Comparison of ENCODE assay signal across 8 cellular contexts in the genomic region with DNA sequence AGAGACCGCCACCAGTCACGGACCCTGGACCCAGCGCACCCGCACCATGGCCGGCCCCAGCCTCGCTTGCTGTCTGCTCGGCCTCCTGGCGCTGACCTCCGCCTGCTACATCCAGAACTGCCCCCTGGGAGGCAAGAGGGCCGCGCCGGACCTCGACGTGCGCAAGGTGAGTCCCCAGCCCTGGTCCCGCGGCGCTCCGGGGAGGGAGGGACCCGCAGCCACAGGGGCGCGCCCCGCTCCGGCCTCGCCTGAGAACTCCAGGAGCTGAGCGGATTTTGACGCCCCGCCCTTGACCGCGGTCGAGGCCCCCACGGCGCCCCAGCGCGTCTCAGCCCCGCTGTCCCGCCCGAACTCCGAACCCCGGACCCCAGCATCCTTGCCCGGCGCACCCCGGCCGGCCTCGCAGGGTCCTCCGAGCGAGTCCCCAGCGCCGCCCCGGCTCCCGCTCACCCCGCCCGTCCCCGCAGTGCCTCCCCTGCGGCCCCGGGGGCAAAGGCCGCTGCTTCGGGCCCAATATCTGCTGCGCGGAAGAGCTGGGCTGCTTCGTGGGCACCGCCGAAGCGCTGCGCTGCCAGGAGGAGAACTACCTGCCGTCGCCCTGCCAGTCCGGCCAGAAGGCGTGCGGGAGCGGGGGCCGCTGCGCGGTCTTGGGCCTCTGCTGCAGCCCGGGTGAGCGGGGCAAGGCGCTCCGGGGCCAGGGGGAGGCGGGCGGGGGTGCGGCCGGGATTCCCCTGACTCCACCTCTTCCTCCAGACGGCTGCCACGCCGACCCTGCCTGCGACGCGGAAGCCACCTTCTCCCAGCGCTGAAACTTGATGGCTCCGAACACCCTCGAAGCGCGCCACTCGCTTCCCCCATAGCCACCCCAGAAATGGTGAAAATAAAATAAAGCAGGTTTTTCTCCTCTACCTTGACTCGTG. TPM values are rescaled to one million over a fixed set of nuclear protein-coding genes. Genes with fewer than 3 reads are reported as not detected.
A peak's percentile ranks its signal among the peaks of the same experiment; 100 is the strongest.
DNase-seq lines count a peak whose midpoint lies in the region; ATAC-seq and TF ChIP-seq lines count a peak whose summit lies in the region.

OXT (plus strand) TSS at position 11 of the 920 bp plus-strand sequence; CDS start at position 47, 36 bp downstream.

- H3K9me3 Mint-ChIP-seq in GM23338, result no peaks in the 10 kb centered on the region
- no peaks in the 10 kb centered on the region for H3K9me3 Mint-ChIP-seq in activated T-cell treated with anti-CD3 and anti-CD28 coated beads, Interleukin-2, amount 50 U/mL, for 4 hours
- H3K9me3 Mint-ChIP-seq in osteocyte (ENCODE audit: unreplicated experiment), result no peaks in the 10 kb centered on the region

- ATAC-seq in GM23338 (peak; percentile 78), GM18502 (IDR thresholded peaks at IDR 0.05; ENCODE audit: poor library complexity, unreplicated experiment) (no peak)
- ATAC-seq in activated T-cell treated with anti-CD3 and anti-CD28 coated beads, Interleukin-2, amount 50 U/mL, for 4 hours, result peak; percentile 91

- DNase-seq in GM23338 (ENCODE audit: low spot score) (peak; percentile 81), cardiac muscle cell (ENCODE audit: low read depth in 1 of 2, low spot score in 1 of 2) (peak in 1 of 2 donors; percentile 49), DMS153 treated with DMSO at 0.1 percent for 48 hours (lab: John Stamatoyannopoulos, UW; ENCODE audit: unreplicated experiment) (no peak), osteocyte (ENCODE audit: extremely low spot score, unreplicated experiment) (no peak), nucleus accumbens (lab: John Stamatoyannopoulos, UW) (no peak)
- peak; percentile 74 for DNase-seq in activated T-cell treated with anti-CD3 and anti-CD28 coated beads, Interleukin-2, amount 50 U/mL, for 4 hours

- TF ChIP-seq CTCF in GM23338 (conservative IDR thresholded peaks at IDR 0.05; ENCODE audit: low read depth in 2 of 2), result no peak
- TF ChIP-seq CTCF in cardiac muscle cell (IDR thresholded peaks at IDR 0.05; ENCODE audit: low read depth, low read length), result no peak
- no peak for TF ChIP-seq CTCF in osteocyte (IDR thresholded peaks at IDR 0.05)

- peak within 1 kb of the TSS; percentile 70 for H3K4me3 Mint-ChIP-seq in GM23338
- peak within 1 kb of the TSS; percentile 79 for H3K4me3 Mint-ChIP-seq in activated T-cell treated with anti-CD3 and anti-CD28 coated beads, Interleukin-2, amount 50 U/mL, for 4 hours
- H3K4me3 Mint-ChIP-seq in osteocyte (ENCODE audit: unreplicated experiment), result no peak within 1 kb of the TSS

- H3K27ac Mint-ChIP-seq in GM23338, result no peak within 1 kb of the TSS
- H3K27ac Mint-ChIP-seq in osteocyte (ENCODE audit: unreplicated experiment), result no peak within 1 kb of the TSS

- H3K9me3 ChIP-seq in cardiac muscle cell (ENCODE audit: low read depth) (no peaks in the 10 kb centered on the region), skeletal muscle satellite cell (replicated peaks; ENCODE audit: low read length) (no peaks in the 10 kb centered on the region)

- H3K4me1 ChIP-seq in GM23338 (ENCODE audit: insufficient read depth) (peaks cover 7% of the 10 kb centered on the region; the same call in 1 of the 2 replicates), cardiac muscle cell (ENCODE audit: low read depth) (no peaks in the 10 kb centered on the region), skeletal muscle satellite cell (ENCODE audit: control insufficient read depth, insufficient read depth, low read length) (peaks cover 16% of the 10 kb centered on the region)

- no peaks in the 10 kb centered on the region for H3K79me2 ChIP-seq in GM23338 (replicated peaks; ENCODE audit: insufficient read depth)

- H4K20me1 ChIP-seq in GM23338 (replicated peaks; ENCODE audit: insufficient read depth), result no peaks in the 10 kb centered on the region

- H3K4me3 ChIP-seq in GM23338, result peak within 1 kb of the TSS; percentile 64
- H3K4me3 ChIP-seq in cardiac muscle cell, result peak within 1 kb of the TSS; percentile 13
- H3K4me3 ChIP-seq in skeletal muscle satellite cell (ENCODE audit: low read length), result no peak within 1 kb of the TSS

- H3K9ac ChIP-seq in skeletal muscle satellite cell (ENCODE audit: low read depth, low read length), result no peak within 1 kb of the TSS

- peaks cover 23% of the 10 kb centered on the region for H3K4me1 Mint-ChIP-seq in GM23338
- H3K4me1 Mint-ChIP-seq in activated T-cell treated with anti-CD3 and anti-CD28 coated beads, Interleukin-2, amount 50 U/mL, for 4 hours (ENCODE audit: low read depth), result peaks cover 23% of the 10 kb centered on the region
- no peaks in the 10 kb centered on the region for H3K4me1 Mint-ChIP-seq in osteocyte (ENCODE audit: unreplicated experiment)

- H2AFZ ChIP-seq in GM23338, result peak within 1 kb of the TSS; percentile 97

- H3K4me2 ChIP-seq in GM23338, result peak within 1 kb of the TSS; percentile 79
- H3K4me2 ChIP-seq in skeletal muscle satellite cell (ENCODE audit: low read length), result peak within 1 kb of the TSS; percentile 63

- H3K9me2 ChIP-seq in GM23338 (ENCODE audit: insufficient read depth), result 0 out of 2 replicates have a peak, but pooled peaks cover 3% of the 10 kb centered on the region

- H3K27ac ChIP-seq in GM23338 (ENCODE audit: low read depth) (no peak within 1 kb of the TSS), cardiac muscle cell (no peak within 1 kb of the TSS)

- no peaks in the 10 kb centered on the region for H3K36me3 Mint-ChIP-seq in GM23338 (ENCODE audit: low read depth)
- H3K36me3 Mint-ChIP-seq in activated T-cell treated with anti-CD3 and anti-CD28 coated beads, Interleukin-2, amount 50 U/mL, for 4 hours (ENCODE audit: insufficient read depth), result peaks cover 3% of the 10 kb centered on the region
- no peaks in the 10 kb centered on the region for H3K36me3 Mint-ChIP-seq in osteocyte (ENCODE audit: unreplicated experiment)

- peaks cover 42% of the 10 kb centered on the region for H3K27me3 ChIP-seq in GM23338 (ENCODE audit: insufficient read depth)
- peaks cover 51% of the 10 kb centered on the region for H3K27me3 ChIP-seq in cardiac muscle cell
- H3K27me3 ChIP-seq in skeletal muscle satellite cell (ENCODE audit: control insufficient read depth, insufficient read depth, low read length), result peaks cover 24% of the 10 kb centered on the region

- H3K27me3 Mint-ChIP-seq in GM23338 (ENCODE audit: insufficient read depth, low read depth, poor library complexity), result peaks cover 36% of the 10 kb centered on the region
- H3K27me3 Mint-ChIP-seq in activated T-cell treated with anti-CD3 and anti-CD28 coated beads, Interleukin-2, amount 50 U/mL, for 4 hours (ENCODE audit: low read depth), result peaks cover 3% of the 10 kb centered on the region
- peaks cover 12% of the 10 kb centered on the region for H3K27me3 Mint-ChIP-seq in osteocyte (ENCODE audit: unreplicated experiment)

- 0 out of 2 replicates have a peak, but pooled peaks cover 3% of the 10 kb centered on the region for H3F3A ChIP-seq in GM23338 (replicated peaks; ENCODE audit: low read depth)

- H3K36me3 ChIP-seq in GM23338 (ENCODE audit: insufficient read depth) (no peaks in the 10 kb centered on the region), cardiac muscle cell (no peaks in the 10 kb centered on the region), skeletal muscle satellite cell (ENCODE audit: insufficient read depth, low read length) (no peaks in the 10 kb centered on the region)

TF ChIP-seq in GM23338, 12 proteins besides CTCF, POLR2A, EP300 and RAD21 (continues in another document):
- TF ChIP-seq ETS1 (IDR thresholded peaks at IDR 0.05), result no peak
- TF ChIP-seq EZH2phosphoT487 (IDR thresholded peaks at IDR 0.05; ENCODE audit: unreplicated experiment), result no peak
- TF ChIP-seq NANOG (IDR thresholded peaks at IDR 0.05; ENCODE audit: borderline replicate concordance), result no peak
- TF ChIP-seq, protein P1, sequence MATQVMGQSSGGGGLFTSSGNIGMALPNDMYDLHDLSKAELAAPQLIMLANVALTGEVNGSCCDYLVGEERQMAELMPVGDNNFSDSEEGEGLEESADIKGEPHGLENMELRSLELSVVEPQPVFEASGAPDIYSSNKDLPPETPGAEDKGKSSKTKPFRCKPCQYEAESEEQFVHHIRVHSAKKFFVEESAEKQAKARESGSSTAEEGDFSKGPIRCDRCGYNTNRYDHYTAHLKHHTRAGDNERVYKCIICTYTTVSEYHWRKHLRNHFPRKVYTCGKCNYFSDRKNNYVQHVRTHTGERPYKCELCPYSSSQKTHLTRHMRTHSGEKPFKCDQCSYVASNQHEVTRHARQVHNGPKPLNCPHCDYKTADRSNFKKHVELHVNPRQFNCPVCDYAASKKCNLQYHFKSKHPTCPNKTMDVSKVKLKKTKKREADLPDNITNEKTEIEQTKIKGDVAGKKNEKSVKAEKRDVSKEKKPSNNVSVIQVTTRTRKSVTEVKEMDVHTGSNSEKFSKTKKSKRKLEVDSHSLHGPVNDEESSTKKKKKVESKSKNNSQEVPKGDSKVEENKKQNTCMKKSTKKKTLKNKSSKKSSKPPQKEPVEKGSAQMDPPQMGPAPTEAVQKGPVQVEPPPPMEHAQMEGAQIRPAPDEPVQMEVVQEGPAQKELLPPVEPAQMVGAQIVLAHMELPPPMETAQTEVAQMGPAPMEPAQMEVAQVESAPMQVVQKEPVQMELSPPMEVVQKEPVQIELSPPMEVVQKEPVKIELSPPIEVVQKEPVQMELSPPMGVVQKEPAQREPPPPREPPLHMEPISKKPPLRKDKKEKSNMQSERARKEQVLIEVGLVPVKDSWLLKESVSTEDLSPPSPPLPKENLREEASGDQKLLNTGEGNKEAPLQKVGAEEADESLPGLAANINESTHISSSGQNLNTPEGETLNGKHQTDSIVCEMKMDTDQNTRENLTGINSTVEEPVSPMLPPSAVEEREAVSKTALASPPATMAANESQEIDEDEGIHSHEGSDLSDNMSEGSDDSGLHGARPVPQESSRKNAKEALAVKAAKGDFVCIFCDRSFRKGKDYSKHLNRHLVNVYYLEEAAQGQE (IDR thresholded peaks at IDR 0.05; ENCODE audit: unreplicated experiment), result no peak
- TF ChIP-seq STAT1 (IDR thresholded peaks at IDR 0.05; ENCODE audit: unreplicated experiment), result no peak
- no peak for TF ChIP-seq JUNB (IDR thresholded peaks at IDR 0.05; ENCODE audit: unreplicated experiment)

RNA-seq across cellular contexts. Expression of gene OXT, which starts in this region (rescaled TPM):
- total RNA-seq in GM23338 (2014; rRNA removed; shearing (Covaris generic)), result not detected in 2 replicates
- polyA plus RNA-seq in GM23338 (2016; fragmentation: Nextera tagmentation; extraction: Ambion mirVana) (1.5 and 3.5 TPM in 2 replicates), cardiac muscle cell (not detected in 2 replicates)
- under 1 TPM in 1 of 3 donors, not detected in 2; 0.60 TPM for total RNA-seq in activated T-cell treated with anti-CD3 and anti-CD28 coated beads, Interleukin-2, amount 50 U/mL, for 4 hours
- total RNA-seq in cardiac muscle cell (not detected in 2 replicates), osteocyte (not detected in 2 replicates)
- total RNA-seq in skeletal muscle satellite cell (2012; rRNA removed), result not detected in 2 replicates

Comparison
In these comparisons a context has a peak if more than half of its experiments do, and no peak if none do; other contexts are left out.
1. Peak in DNase-seq and ATAC-seq in activated T-cell treated with anti-CD3 and anti-CD28 coated beads, Interleukin-2, amount 50 U/mL, for 4 hours; RNA of the gene not detected or under 1 TPM.